In genomic region chr2:80638759-80639158, GRCh38 we compare ENCODE assay signal across 13 cellular contexts.
DNase-seq lines count a peak whose midpoint lies in the region; ATAC-seq and TF ChIP-seq lines count a peak whose summit lies in the region.
"Had no signal": no experiment of that assay in that cellular context is flagged by ENCODE, and none has a peak within 500 bp of the region (broad histone marks: within the 10 kb centered on the region; RNA-seq: fewer than 3 reads in every experiment).

No MANE protein-coding gene starts in this region.

- no peak for ATAC-seq in heart left ventricle
- peak; percentile 48 for ATAC-seq in sciatic nerve
- ATAC-seq in HG03432 (IDR thresholded peaks at IDR 0.05; ENCODE audit: unreplicated experiment), result no peak
- ATAC-seq: CD8-positive, alpha-beta T cell; HepG2 had no signal

- WGBS in heart left ventricle, 4 donors, result 28 to 38% (median 36%) methylated on average over 2 of the region's 2 CpGs
- 38% methylated on average over 2 of the region's 2 CpGs for WGBS in hepatocyte (ENCODE audit: low lambda C conversion rate, missing lambda C conversion rate)

- H3K79me2 ChIP-seq in hepatocyte, result no peaks in the 10 kb centered on the region

- H3K4me3 ChIP-seq in cardiac muscle cell, result no peak overlapping the region
- H3K4me3 ChIP-seq in heart left ventricle, result no peak overlapping the region
- no peak overlapping the region for H3K4me3 ChIP-seq in hepatocyte
- H3K4me3 ChIP-seq in uterus, result no peak overlapping the region
- H3K4me3 ChIP-seq: BLaER1 treated with 17β-estradiol and CSF1 and Interleukin-3, amounts not matched to agents 10 nM and 100 nM had no signal

- no peak for TF ChIP-seq CTCF in cardiac muscle cell (IDR thresholded peaks at IDR 0.05; ENCODE audit: low read depth, low read length)
- TF ChIP-seq CTCF in heart left ventricle (IDR thresholded peaks at IDR 0.05), result no peak
- no peak for TF ChIP-seq CTCF in hepatocyte (IDR thresholded peaks at IDR 0.05; ENCODE audit: poor library complexity)
- no peak for TF ChIP-seq CTCF in uterus (IDR thresholded peaks at IDR 0.05)

- no peaks in the 10 kb centered on the region for H3K9me2 ChIP-seq in hepatocyte (replicated peaks; ENCODE audit: insufficient read depth)

- no peak for TF ChIP-seq POLR2A in heart left ventricle (IDR thresholded peaks at IDR 0.05)
- no peak for TF ChIP-seq POLR2A in uterus (IDR thresholded peaks at IDR 0.05)

- intact Hi-C loops in heart left ventricle (cut with DNase I) (no loop called here), sciatic nerve (cut with DNase I) (no loop called here), uterus (cut with DNase I; ENCODE audit: low total_unique reads) (no loop called here)

- H3K27me3 ChIP-seq in cardiac muscle cell (no peaks in the 10 kb centered on the region), heart left ventricle (no peaks in the 10 kb centered on the region), hepatocyte (no peaks in the 10 kb centered on the region), uterus (no peaks in the 10 kb centered on the region)
- H3K27me3 ChIP-seq: BLaER1 treated with 17β-estradiol and CSF1 and Interleukin-3, amounts not matched to agents 10 nM and 100 nM had no signal

- H2AFZ ChIP-seq in hepatocyte, result no peak overlapping the region

- H3K27ac ChIP-seq in cardiac muscle cell (peak overlapping the region; percentile 45), heart left ventricle (no peak overlapping the region), hepatocyte (no peak overlapping the region), uterus (no peak overlapping the region)
- H3K27ac ChIP-seq: BLaER1 treated with 17β-estradiol and CSF1 and Interleukin-3, amounts not matched to agents 10 nM and 100 nM had no signal

- H3K36me3 ChIP-seq in cardiac muscle cell, result no peaks in the 10 kb centered on the region
- H3K36me3 ChIP-seq in heart left ventricle, result no peaks in the 10 kb centered on the region
- no peaks in the 10 kb centered on the region for H3K36me3 ChIP-seq in hepatocyte (replicated peaks; ENCODE audit: insufficient read depth, low read depth)
- H3K36me3 ChIP-seq in uterus, result no peaks in the 10 kb centered on the region
- H3K36me3 ChIP-seq: BLaER1 treated with 17β-estradiol and CSF1 and Interleukin-3, amounts not matched to agents 10 nM and 100 nM had no signal

- H3K9me3 ChIP-seq in cardiac muscle cell (ENCODE audit: low read depth) (no peaks in the 10 kb centered on the region), heart left ventricle (no peaks in the 10 kb centered on the region), hepatocyte (ENCODE audit: low read depth) (no peaks in the 10 kb centered on the region), uterus (no peaks in the 10 kb centered on the region)
- H3K9me3 ChIP-seq: BLaER1 treated with 17β-estradiol and CSF1 and Interleukin-3, amounts not matched to agents 10 nM and 100 nM had no signal

- no peak overlapping the region for H3K4me2 ChIP-seq in hepatocyte
- H3K4me2 ChIP-seq: BLaER1 treated with 17β-estradiol and CSF1 and Interleukin-3, amounts not matched to agents 10 nM and 100 nM had no signal

- no peaks in the 10 kb centered on the region for H4K20me1 ChIP-seq in hepatocyte (ENCODE audit: insufficient read depth, poor library complexity, severe bottlenecking)
- H4K20me1 ChIP-seq: BLaER1 treated with 17β-estradiol and CSF1 and Interleukin-3, amounts not matched to agents 10 nM and 100 nM had no signal

- DNase-seq in cardiac muscle cell (ENCODE audit: low read depth in 1 of 2, low spot score in 1 of 2), result peak in 1 of 2 donors; percentile 50
- DNase-seq in heart left ventricle, result no peak
- DNase-seq in hepatocyte (ENCODE audit: low spot score), result peak; percentile 38
- DNase-seq in mucosa of gallbladder (ENCODE audit: low spot score), result peak; percentile 50
- no peak for DNase-seq in sciatic nerve (ENCODE audit: low spot score)
- no peak for DNase-seq in uterus
- DNase-seq in DMS153 treated with DMSO at 0.1 percent for 48 hours (lab: John Stamatoyannopoulos, UW; ENCODE audit: unreplicated experiment), result no peak
- DNase-seq: CD8-positive, alpha-beta T cell; DMS 273 treated with DMSO at 0.1 percent for 48 hours; H9 had no signal

- H3K4me1 ChIP-seq in cardiac muscle cell (ENCODE audit: low read depth) (peaks cover 11% of the 10 kb centered on the region), heart left ventricle (no peaks in the 10 kb centered on the region), hepatocyte (ENCODE audit: insufficient read depth) (no peaks in the 10 kb centered on the region), uterus (no peaks in the 10 kb centered on the region)
- H3K4me1 ChIP-seq: BLaER1 treated with 17β-estradiol and CSF1 and Interleukin-3, amounts not matched to agents 10 nM and 100 nM had no signal

Comparison
In these comparisons a context has a peak if more than half of its experiments do, and no peak if none do; other contexts are left out.
1. DNase-seq: peak in hepatocyte (single experiment) and mucosa of gallbladder (single experiment); none in heart left ventricle (0 of 5), sciatic nerve (single experiment), uterus (0 of 2) and DMS153 treated with DMSO at 0.1 percent for 48 hours (single experiment).